ENCODE assay signal across 14 cellular contexts in genomic region chr18:69908838-69909237, GRCh38. TPM values are rescaled to one million over a fixed set of nuclear protein-coding genes. Genes with fewer than 3 reads are reported as not detected.
"Had no signal": no experiment of that assay in that cellular context is flagged by ENCODE, and none has a peak within 500 bp of the region (broad histone marks: within the 10 kb centered on the region; RNA-seq: fewer than 3 reads in every experiment).

No MANE protein-coding gene starts in this region.

- H3K4me3 ChIP-seq: gastroesophageal sphincter, pancreas, tibial artery had no signal

- H3K27ac ChIP-seq: epithelial cell of prostate, gastroesophageal sphincter, pancreas, tibial artery had no signal

- H3K9me3 ChIP-seq: gastroesophageal sphincter, pancreas, tibial artery had no signal

- H3K27ac Mint-ChIP-seq: activated CD4-positive, alpha-beta T cell treated with anti-CD3 and anti-CD28 coated beads, Interleukin-2, amount 10 ng/mL, durations not matched to agents 7 days and 5 days had no signal

- H3K27me3 ChIP-seq: gastroesophageal sphincter, pancreas, tibial artery had no signal

- H3K27me3 Mint-ChIP-seq: activated CD4-positive, alpha-beta T cell treated with anti-CD3 and anti-CD28 coated beads, Interleukin-2, amount 10 ng/mL, durations not matched to agents 7 days and 5 days had no signal

- ATAC-seq: gastroesophageal sphincter, left ventricle myocardium superior, pancreas had no signal

- H3K4me3 Mint-ChIP-seq: activated CD4-positive, alpha-beta T cell treated with anti-CD3 and anti-CD28 coated beads, Interleukin-2, amount 10 ng/mL, durations not matched to agents 7 days and 5 days had no signal

- H3K4me1 ChIP-seq: gastroesophageal sphincter, pancreas, tibial artery had no signal

- H3K36me3 ChIP-seq: gastroesophageal sphincter, pancreas had no signal

- DNase-seq: activated CD4-positive, alpha-beta T cell treated with anti-CD3 and anti-CD28 coated beads, Interleukin-2, amount 10 ng/mL, durations not matched to agents 7 days and 5 days; activated effector memory CD4-positive, alpha-beta T cell treated with Interleukin-2 at 50 U/mL for 16 hours; central memory CD4-positive, alpha-beta T cell; cortex of kidney; effector memory CD4-positive, alpha-beta T cell; left ventricle myocardium superior; mesendoderm; pancreas; stimulated activated CD4-positive, alpha-beta T cell treated with anti-CD3 and anti-CD28 coated beads, Interleukin-15, amount 100 ng/mL, for 24 hours; stimulated activated CD4-positive, alpha-beta T cell treated with anti-CD3 and anti-CD28 coated beads, Interleukin-4, amount 100 ng/mL, for 24 hours; tibial artery had no signal

- FAIRE-seq: pancreas had no signal

RNA-seq across cellular contexts. Expression of gene CD226, which starts 38.8 kb away (rescaled TPM):
- total RNA-seq: kidney epithelial cell had no signal
